ENCODE assay signal across 24 cellular contexts in genomic region chr13:68125087-68125480, GRCh38.
"Had no signal": no experiment of that assay in that cellular context is flagged by ENCODE, and none has a peak within 500 bp of the region (broad histone marks: within the 10 kb centered on the region; RNA-seq: fewer than 3 reads in every experiment).

No MANE protein-coding gene starts in this region.

- H3K4me1 Mint-ChIP-seq: activated B cell treated with CpG ODN at 0.5 μM for 24 hours, naive B cell had no signal

- H3K36me3 Mint-ChIP-seq: activated naive CD4-positive, alpha-beta T cell treated with anti-CD3 and anti-CD28 coated beads, Interleukin-2, amount 50 U/mL, for 72 hours; naive B cell had no signal

- H3K4me3 Mint-ChIP-seq: activated B cell treated with CpG ODN at 0.5 μM for 24 hours; activated T-cell treated with anti-CD3 and anti-CD28 coated beads, Interleukin-2, amount 50 U/mL, for 72 hours; naive B cell had no signal

- DNase-seq: activated B cell treated with CpG ODN at 0.5 μM for 24 hours; activated CD4-positive, alpha-beta T cell treated with anti-CD3 and anti-CD28 coated beads, Interleukin-2, amount 50 U/mL, for 1 hour; activated naive CD4-positive, alpha-beta T cell; activated T-cell treated with anti-CD3 and anti-CD28 coated beads for 4 hours; activated T-cell treated with anti-CD3 and anti-CD28 coated beads, Interleukin-2, amount 50 U/mL, for 72 hours; aorta; body of pancreas; cerebellar nuclear complex; colonic mucosa; effector CD8-positive, alpha-beta T cell; foreskin fibroblast; heart right ventricle; left ventricle myocardium inferior; naive B cell; ovary; right lobe of liver; stimulated activated CD4-positive, alpha-beta T cell treated with anti-CD3 and anti-CD28 coated beads, Interleukin-2, amount 100 ng/mL, for 48 hours; stimulated activated naive CD4-positive, alpha-beta T cell treated with Interleukin-2 at 50 U/mL for 16 hours; T-helper 2 cell had no signal

- H3K4me3 ChIP-seq: body of pancreas, cardiac muscle cell, colonic mucosa, heart right ventricle, left ventricle myocardium inferior, ovary, right lobe of liver, tibial nerve had no signal

- H3K27ac Mint-ChIP-seq: activated B cell treated with CpG ODN at 0.5 μM for 24 hours; activated naive CD4-positive, alpha-beta T cell treated with anti-CD3 and anti-CD28 coated beads, Interleukin-2, amount 50 U/mL, for 72 hours; activated T-cell treated with anti-CD3 and anti-CD28 coated beads, Interleukin-2, amount 50 U/mL, for 72 hours; naive B cell; progenitor cell of endocrine pancreas had no signal

- H3K27me3 Mint-ChIP-seq: activated B cell treated with CpG ODN at 0.5 μM for 24 hours, naive B cell, progenitor cell of endocrine pancreas had no signal

- H3K9me3 Mint-ChIP-seq: activated B cell treated with CpG ODN at 0.5 μM for 24 hours had no signal

- H3K9me3 ChIP-seq: body of pancreas, colonic mucosa, ovary, right lobe of liver, tibial nerve had no signal

- H3K36me3 ChIP-seq: cardiac muscle cell, colonic mucosa, heart right ventricle, left ventricle myocardium inferior, ovary, right lobe of liver, tibial nerve had no signal

- H3K4me1 ChIP-seq: body of pancreas, colonic mucosa, heart right ventricle, left ventricle myocardium inferior, right lobe of liver, tibial nerve had no signal

- H3K27ac ChIP-seq: body of pancreas, cardiac muscle cell, colonic mucosa, heart right ventricle, left ventricle myocardium inferior, ovary, right lobe of liver, tibial nerve had no signal

- H3K27me3 ChIP-seq: body of pancreas, cardiac muscle cell, colonic mucosa, heart right ventricle, ovary, right lobe of liver, tibial nerve had no signal

- ATAC-seq: activated naive CD4-positive, alpha-beta T cell treated with anti-CD3 and anti-CD28 coated beads, Interleukin-2, amount 50 U/mL, for 72 hours; activated T-cell treated with anti-CD3 and anti-CD28 coated beads, Interleukin-2, amount 50 U/mL, for 72 hours; body of pancreas; esophagus mucosa; heart right ventricle; right lobe of liver had no signal
